ENCODE assay signal across 14 cellular contexts in genomic region chr10:1602037-1602471, GRCh38.
DNase-seq lines count a peak whose midpoint lies in the region; ATAC-seq, FAIRE-seq and TF ChIP-seq lines count a peak whose summit lies in the region.
"Had no signal": no experiment of that assay in that cellular context is flagged by ENCODE, and none has a peak within 500 bp of the region (broad histone marks: within the 10 kb centered on the region; RNA-seq: fewer than 3 reads in every experiment).

No MANE protein-coding gene starts in this region.

- 0 out of 2 replicates have a peak overlapping the region, but pooled peaks have one; percentile 85 for H2BK12ac ChIP-seq in H1 (ENCODE audit: low read depth, low read length)

- FAIRE-seq in H1 (lab: Jason Lieb, UNC), result no peak
- FAIRE-seq: GM18507 had no signal

- H3K9me3 Mint-ChIP-seq in type B pancreatic cell, result no peaks in the 10 kb centered on the region

- H3K27ac ChIP-seq in IMR-90 (ENCODE audit: insufficient read depth, low read length) (no peak overlapping the region), H1 (ENCODE audit: low read depth, low read length) (no peak overlapping the region)
- H3K27ac ChIP-seq: BLaER1 had no signal

- H3K79me2 ChIP-seq in H1 (ENCODE audit: control insufficient read depth in 1 of 2, insufficient read depth in 2 of 2, low read length in 2 of 2), result no peaks in the 10 kb centered on the region

- no peaks in the 10 kb centered on the region for H3K36me3 Mint-ChIP-seq in type B pancreatic cell

- TF ChIP-seq CTCF in IMR-90 (conservative IDR thresholded peaks at IDR 0.05; ENCODE audit: low read depth, low read length) (no peak), H1 (IDR thresholded peaks at IDR 0.05; ENCODE audit: control extremely low read depth in 1 of 3, insufficient read depth in 1 of 3, low read depth in 1 of 3, low read length in 3 of 3) (no peak), type B pancreatic cell (conservative IDR thresholded peaks at IDR 0.05) (no peak)

- H3K23ac ChIP-seq in IMR-90 (ENCODE audit: low read depth, low read length), result no peak overlapping the region
- H3K23ac ChIP-seq in H1 (ENCODE audit: insufficient read length), result no peak overlapping the region

- H3K4ac ChIP-seq in IMR-90 (ENCODE audit: low read depth, low read length), result no peak overlapping the region
- H3K4ac ChIP-seq in H1 (replicated peaks; ENCODE audit: insufficient read length, low read depth, low read length), result no peak overlapping the region

- CTCF ChIA-PET in IMR-90 (lab: Yijun Ruan, JAX), result no interaction called here
- CTCF ChIA-PET in H1 (lab: Charles Lee; ENCODE audit: partially characterized antibody), result no interaction called here

- H3K27me3 ChIP-seq in IMR-90 (ENCODE audit: control insufficient read depth, insufficient read depth, low read length) (no peaks in the 10 kb centered on the region), H1 (replicated peaks in 1 of 4; ENCODE audit: control insufficient read depth in 3 of 4, extremely low read depth in 1 of 4, insufficient read depth in 3 of 4, low read length in 3 of 4) (no peaks in the 10 kb centered on the region; a peak in 2 of 7 replicates)
- H3K27me3 ChIP-seq: BLaER1 had no signal

- H3K4me1 Mint-ChIP-seq in type B pancreatic cell (ENCODE audit: unreplicated experiment), result no peaks in the 10 kb centered on the region

- H3K4me2 ChIP-seq in IMR-90 (ENCODE audit: low read depth, low read length), result no peak overlapping the region
- no peak overlapping the region for H3K4me2 ChIP-seq in H1 (ENCODE audit: insufficient read depth in 1 of 2, low read depth in 2 of 2, low read length in 2 of 2)
- H3K4me2 ChIP-seq: BLaER1 had no signal

- WGBS in IMR-90 (ENCODE audit: extremely low coverage in 2 of 2, insufficient read length in 1 of 2), 2 experiments, result 38% methylated on average over 3 of the region's 16 CpGs; no CpG with 5 or more reads in 1 of the 2 experiments
- 83% methylated on average over 15 of the region's 16 CpGs; no CpG with 5 or more reads in 1 of the 2 experiments for WGBS in H1 (ENCODE audit: extremely low coverage in 1 of 2, insufficient coverage in 1 of 2, insufficient read length in 1 of 2, insufficient replicate concordance in 2 of 2, low coverage in 1 of 2, low lambda C conversion rate in 2 of 2, missing lambda C conversion rate in 1 of 2), 2 experiments

- no peak overlapping the region for H2AK5ac ChIP-seq in IMR-90 (ENCODE audit: low read depth, low read length)
- no peak overlapping the region for H2AK5ac ChIP-seq in H1 (ENCODE audit: low read depth, low read length)

- DNase-seq in IMR-90, result no peak
- no peak for DNase-seq in H1 (ENCODE audit: low read depth in 1 of 2, low spot score in 2 of 2)
- DNase-seq in left kidney (ENCODE audit: low read depth, low spot score), result peak; percentile 41
- DNase-seq in type B pancreatic cell (ENCODE audit: extremely low spot score, unreplicated experiment), result peak; percentile 58
- DNase-seq in D341Med (ENCODE audit: low spot score), result no peak
- DNase-seq in activated CD4-positive, CD25-positive, alpha-beta regulatory T cell treated with anti-CD3 and anti-CD28 coated beads, Interleukin-2, amount 50 U/mL, for 72 hours, result no peak
- DNase-seq: 8988T, AML-193, DMS 273 treated with DMSO at 0.1 percent for 48 hours, GOT3 had no signal

- POLR2A ChIA-PET in IMR-90 (lab: Charles Lee; ENCODE audit: unreplicated experiment), result no interaction called here
- POLR2A ChIA-PET in H1 (lab: Charles Lee; ENCODE audit: partially characterized antibody), result no interaction called here

- H3K18ac ChIP-seq in IMR-90 (ENCODE audit: low read depth, low read length) (no peak overlapping the region), H1 (ENCODE audit: extremely low read depth, low read length) (no peak overlapping the region)

- H2BK15ac ChIP-seq in IMR-90 (ENCODE audit: low read depth, low read length) (no peak overlapping the region), H1 (ENCODE audit: low read length) (no peak overlapping the region)

- TF ChIP-seq EP300 in H1 (IDR thresholded peaks at IDR 0.05; ENCODE audit: borderline replicate concordance in 1 of 2, low read depth in 2 of 2, low read length in 2 of 2), result no peak

- no peak overlapping the region for H2BK120ac ChIP-seq in IMR-90 (ENCODE audit: low read depth, low read length)
- H2BK120ac ChIP-seq in H1 (replicated peaks; ENCODE audit: low read depth, low read length), result no peak overlapping the region

- H3K4me3 ChIP-seq in IMR-90 (ENCODE audit: insufficient read depth, low read depth, low read length) (no peak overlapping the region), H1 (ENCODE audit: extremely low read depth in 1 of 4, insufficient read depth in 2 of 4, low read depth in 3 of 4, low read length in 4 of 4) (no peak overlapping the region)
- H3K4me3 ChIP-seq: BLaER1, HAP-1 had no signal

- H3K36me3 ChIP-seq in IMR-90 (ENCODE audit: control insufficient read depth, insufficient read depth, low read length), result no peaks in the 10 kb centered on the region
- H3K36me3 ChIP-seq in H1 (ENCODE audit: control insufficient read depth in 2 of 4, insufficient read depth in 4 of 4, low read length in 3 of 4), result no peaks in the 10 kb centered on the region
- H3K36me3 ChIP-seq: BLaER1, HAP-1 had no signal

- no peak overlapping the region for H2AK9ac ChIP-seq in IMR-90 (replicated peaks; ENCODE audit: low read depth, low read length, poor library complexity)

- no peaks in the 10 kb centered on the region for H3K9me1 ChIP-seq in IMR-90 (ENCODE audit: insufficient read depth, low read length)

- H2BK20ac ChIP-seq in IMR-90 (ENCODE audit: low read depth, low read length) (no peak overlapping the region), H1 (ENCODE audit: low read length) (no peak overlapping the region)

- no peak for TF ChIP-seq RAD21 in IMR-90 (IDR thresholded peaks at IDR 0.05; ENCODE audit: low read length)
- no peak for TF ChIP-seq RAD21 in H1 (IDR thresholded peaks at IDR 0.05 in 1 of 2, conservative IDR thresholded peaks at IDR 0.05 in 1 of 2; ENCODE audit: low read depth in 2 of 2, low read length in 2 of 2)

- H3K56ac ChIP-seq in IMR-90 (ENCODE audit: extremely low read depth, insufficient read depth, low read length), result no peak overlapping the region
- H3K56ac ChIP-seq in H1 (replicated peaks; ENCODE audit: insufficient read length, low read depth, low read length), result no peak overlapping the region

- no peak for ATAC-seq in IMR-90 (ENCODE audit: low read depth)
- no peak for ATAC-seq in GM21529 (IDR thresholded peaks at IDR 0.05; ENCODE audit: unreplicated experiment)

- in situ Hi-C loops in IMR-90 (cut with MboI; ENCODE audit: low sequenced_read_pairs), result no loop called here

- no peak for TF ChIP-seq POLR2A in IMR-90 (IDR thresholded peaks at IDR 0.05; ENCODE audit: low read depth, low read length)
- TF ChIP-seq POLR2A in H1 (IDR thresholded peaks at IDR 0.05; ENCODE audit: control extremely low read depth in 1 of 2, low read depth in 2 of 2, low read length in 2 of 2), result no peak

- no peak overlapping the region for H3K27ac Mint-ChIP-seq in type B pancreatic cell

- H4K8ac ChIP-seq in IMR-90 (ENCODE audit: low read depth in 2 of 2, low read length in 2 of 2) (no peak overlapping the region), H1 (ENCODE audit: extremely low read depth, insufficient read depth, low read length) (no peak overlapping the region; the same call in 1 of the 2 replicates)

- dilution Hi-C loops in IMR-90 (cut with HindIII; ENCODE audit: low sequenced_read_pairs, unreplicated experiment), result no loop called here

- no peak overlapping the region for H2BK5ac ChIP-seq in IMR-90 (ENCODE audit: low read depth, low read length, poor library complexity, severe bottlenecking)
- no peak overlapping the region for H2BK5ac ChIP-seq in H1 (ENCODE audit: low read depth, low read length)

- peak overlapping the region; percentile 21 for H2AFZ ChIP-seq in IMR-90 (replicated peaks; ENCODE audit: low read length, poor library complexity)
- no peak overlapping the region for H2AFZ ChIP-seq in H1 (ENCODE audit: low read length)

- BruUV-seq in IMR-90 (replicated peaks; lab: Mats Ljungman, UMichigan), result no TSS peak

- H3K9ac ChIP-seq in IMR-90 (ENCODE audit: low read depth, low read length) (no peak overlapping the region), H1 (replicated peaks in 1 of 4; ENCODE audit: extremely low read depth in 1 of 4, low read depth in 3 of 4, low read length in 3 of 4) (no peak overlapping the region)
- H3K9ac ChIP-seq: BLaER1 had no signal

- H3K27me3 Mint-ChIP-seq in type B pancreatic cell, result peaks cover 23% of the 10 kb centered on the region

- no peak overlapping the region for H3K4me3 Mint-ChIP-seq in type B pancreatic cell

- H3K9me3 ChIP-seq in IMR-90 (ENCODE audit: control insufficient read depth, insufficient read depth, low read length) (peaks cover 41% of the 10 kb centered on the region), H1 (ENCODE audit: insufficient read depth in 2 of 2, low read depth in 1 of 2, low read length in 1 of 2) (no peaks in the 10 kb centered on the region)
- H3K9me3 ChIP-seq: BLaER1, HAP-1 had no signal

- H3K23me2 ChIP-seq in H1 (ENCODE audit: low read depth, low read length), result peaks cover 3% of the 10 kb centered on the region

- H4K5ac ChIP-seq in IMR-90 (ENCODE audit: low read depth, low read length), result no peak overlapping the region
- no peak overlapping the region for H4K5ac ChIP-seq in H1 (ENCODE audit: insufficient read length, low read depth, low read length)

- H3K79me1 ChIP-seq in IMR-90 (ENCODE audit: low read depth in 1 of 2, low read length in 2 of 2) (no peaks in the 10 kb centered on the region), H1 (ENCODE audit: low read depth, low read length) (no peaks in the 10 kb centered on the region)

- no peak overlapping the region for H3K14ac ChIP-seq in IMR-90 (replicated peaks; ENCODE audit: low read depth, low read length)
- no peak overlapping the region for H3K14ac ChIP-seq in H1 (ENCODE audit: insufficient read length)

- H4K91ac ChIP-seq in IMR-90 (ENCODE audit: insufficient read depth, low read depth, low read length), result no peak overlapping the region
- H4K91ac ChIP-seq in H1 (replicated peaks; ENCODE audit: insufficient read length, low read length), result no peak overlapping the region

- H4K20me1 ChIP-seq in IMR-90 (ENCODE audit: insufficient read depth, low read length) (no peaks in the 10 kb centered on the region), H1 (replicated peaks in 1 of 2; ENCODE audit: control insufficient read depth in 1 of 2, insufficient read depth in 2 of 2, low read length in 2 of 2) (peaks cover 0 to 6% of the 10 kb centered on the region in 2 experiments)

- intact Hi-C loops in IMR-90 (cut with micrococcal nuclease), result no loop called here

- no peaks in the 10 kb centered on the region for H3K4me1 ChIP-seq in IMR-90 (ENCODE audit: control insufficient read depth, insufficient read depth, low read length)
- H3K4me1 ChIP-seq in H1 (replicated peaks in 1 of 4; ENCODE audit: control insufficient read depth in 3 of 4, insufficient read depth in 4 of 4, low read length in 3 of 4), result no peaks in the 10 kb centered on the region; a peak in 3 of 7 replicates
- H3K4me1 ChIP-seq: HAP-1 had no signal

TF ChIP-seq in IMR-90, 13 proteins besides CTCF, POLR2A, EP300 and RAD21 (continues in another document):
- no peak for TF ChIP-seq CHD1 (IDR thresholded peaks at IDR 0.05; ENCODE audit: low read depth, low read length)

TF ChIP-seq in H1, 55 proteins besides CTCF, POLR2A, EP300 and RAD21 (continues in another document):
- TF ChIP-seq CTBP2 (IDR thresholded peaks at IDR 0.05; ENCODE audit: borderline replicate concordance, insufficient read depth, insufficient read length, low read length) (no peak), RNF2 (IDR thresholded peaks at IDR 0.05; ENCODE audit: borderline replicate concordance, low read depth, low read length, missing control alignments, poor library complexity, severe bottlenecking) (no peak)

Comparison
In these comparisons a context has a peak if more than half of its experiments do, and no peak if none do; other contexts are left out.
1. DNase-seq: peak in left kidney (single experiment) and type B pancreatic cell (single experiment); none in IMR-90 (single experiment), H1 (0 of 2), D341Med (single experiment) and activated CD4-positive, CD25-positive, alpha-beta regulatory T cell treated with anti-CD3 and anti-CD28 coated beads, Interleukin-2, amount 50 U/mL, for 72 hours (single experiment).